In genomic region chr11:71440021-71440755, GRCh38 we compare ENCODE assay signal across 1 cellular context.
TF ChIP-seq lines count a peak whose summit lies in the region.

No MANE protein-coding gene starts in this region.

TF ChIP-seq in K562, 482 proteins besides CTCF, POLR2A, EP300 and RAD21:
- 0 out of 2 replicates have a peak, but pooled peaks have one; percentile 34 for TF ChIP-seq SUPT5H (IDR thresholded peaks at IDR 0.05)
- TF ChIP-seq RB1 (IDR thresholded peaks at IDR 0.05; ENCODE audit: low read depth), result no peak
- TF ChIP-seq MLX (CRISPR knock-in tag; conservative IDR thresholded peaks at IDR 0.05), result no peak
- no peak for TF ChIP-seq TCF7L2 (IDR thresholded peaks at IDR 0.05; ENCODE audit: low read depth, low read length)
